Comparison of ENCODE assay signal across 16 cellular contexts in genomic region chr9:85727500-85727899, GRCh38. TPM values are rescaled to one million over a fixed set of nuclear protein-coding genes. Genes with fewer than 3 reads are reported as not detected.
DNase-seq lines count a peak whose midpoint lies in the region; ATAC-seq and TF ChIP-seq lines count a peak whose summit lies in the region.
"Had no signal": no experiment of that assay in that cellular context is flagged by ENCODE, and none has a peak within 500 bp of the region (broad histone marks: within the 10 kb centered on the region; RNA-seq: fewer than 3 reads in every experiment).

No MANE protein-coding gene starts in this region.

- peaks cover 0 to 8% of the 10 kb centered on the region in 2 donors for H3K36me3 ChIP-seq in left lung

- H3K27ac ChIP-seq in left lung, result no peak overlapping the region
- H3K27ac ChIP-seq: A549, SJCRH30 had no signal

- ATAC-seq in left lung, result peak; percentile 73
- ATAC-seq in omental fat pad (ENCODE audit: low FRiP score), result peak; percentile 44
- ATAC-seq in HG02852 (IDR thresholded peaks at IDR 0.05; ENCODE audit: unreplicated experiment), result no peak
- ATAC-seq: A549 had no signal

- no peaks in the 10 kb centered on the region for H3K9me3 ChIP-seq in left lung
- H3K9me3 ChIP-seq: A549, SJCRH30 had no signal

- no peak overlapping the region for H3K4me3 ChIP-seq in left lung
- H3K4me3 ChIP-seq: A549, SJCRH30 had no signal

- intact Hi-C loops in left lung (cut with DNase I), result no loop called here

- TF ChIP-seq CTCF in left lung (IDR thresholded peaks at IDR 0.05), result no peak
- TF ChIP-seq CTCF in omental fat pad (IDR thresholded peaks at IDR 0.05), result no peak

- DNase-seq in NCI-H226 (peak; percentile 64), astrocyte of the hippocampus (ENCODE audit: low read depth, low spot score) (peak; percentile 37), left lung (no peak), omental fat pad (ENCODE audit: low spot score) (no peak), NCI-H2196 (lab: John Stamatoyannopoulos, UW; ENCODE audit: unreplicated experiment) (no peak), hippocampal formation (lab: John Stamatoyannopoulos, UW) (no peak)
- DNase-seq: CD4-positive, alpha-beta memory T cell; KG1; NCI-H1417; NCI-H187; NCI-H2107; NCI-H345; NCI-H524 treated with DMSO at 0.1 percent for 48 hours; SJCRH30 had no signal

- peaks cover 0 to 69% of the 10 kb centered on the region in 2 donors for H3K4me1 ChIP-seq in left lung
- H3K4me1 ChIP-seq: SJCRH30 had no signal

- H3K27me3 ChIP-seq in left lung, result no peaks in the 10 kb centered on the region
- H3K27me3 ChIP-seq: SJCRH30 had no signal

RNA-seq across cellular contexts. Expression of gene AGTPBP1, which starts 14.3 kb away (rescaled TPM):
- total RNA-seq in left lung (10 to 100 TPM; 25.4 to 44.0 TPM), omental fat pad (10 to 100 TPM; 20.3 to 29.8 (median 22.3) TPM)

Comparison
In these comparisons a context has a peak if more than half of its experiments do, and no peak if none do; other contexts are left out.
1. DNase-seq: peak in NCI-H226 (single experiment) and astrocyte of the hippocampus (single experiment); none in left lung (0 of 2), omental fat pad (single experiment), NCI-H2196 (single experiment) and hippocampal formation (0 of 2).